In the genomic region with DNA sequence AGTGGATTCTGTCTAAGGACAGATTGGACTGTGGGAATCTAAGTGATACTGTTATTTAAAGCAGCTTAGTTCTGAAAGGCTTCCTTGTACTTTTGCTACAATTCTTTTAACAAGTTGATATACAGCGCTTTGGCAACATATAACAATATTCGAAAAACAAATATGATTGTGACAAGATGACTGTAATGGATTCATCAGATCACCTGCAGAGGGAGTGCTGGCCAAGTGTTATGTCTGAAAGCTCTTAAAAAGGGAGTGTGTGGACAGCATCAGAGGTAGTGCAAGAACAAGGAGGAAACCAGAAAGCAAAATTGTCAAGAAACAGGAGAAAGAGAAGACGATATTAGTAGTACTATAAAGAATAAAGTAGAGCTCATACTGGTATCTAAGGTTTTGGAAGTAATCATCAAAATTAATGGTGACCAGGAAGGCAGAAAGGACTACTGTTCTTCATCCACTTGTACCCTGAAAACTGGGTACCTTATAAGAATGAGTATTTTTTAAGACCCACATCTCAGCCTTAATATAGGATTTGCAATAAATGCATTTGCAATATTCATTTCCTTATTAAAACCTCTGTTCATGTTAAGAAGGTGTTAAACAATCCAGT, we compare ENCODE assay signal across 9 cellular contexts.
A peak's percentile ranks its signal among the peaks of the same experiment; 100 is the strongest.
DNase-seq lines count a peak whose midpoint lies in the region; ATAC-seq and TF ChIP-seq lines count a peak whose summit lies in the region.
"Had no signal": no experiment of that assay in that cellular context is flagged by ENCODE, and none has a peak within 500 bp of the region (broad histone marks: within the 10 kb centered on the region; RNA-seq: fewer than 3 reads in every experiment).

No MANE protein-coding gene starts in this region.

- no peak overlapping the region for H3K4me3 Mint-ChIP-seq in T-cell

- H3K9me3 ChIP-seq in OCI-LY3 (ENCODE audit: insufficient read depth, low read length): no peaks in the 10 kb centered on the region

- no peaks in the 10 kb centered on the region for H4K20me1 ChIP-seq in OCI-LY3 (ENCODE audit: insufficient read depth, low read length)

- no peaks in the 10 kb centered on the region for H3K36me3 ChIP-seq in H7 (replicated peaks; ENCODE audit: control insufficient read depth, insufficient read depth, low read length)
- H3K36me3 ChIP-seq in OCI-LY3 (replicated peaks; ENCODE audit: low read depth, low read length): no peaks in the 10 kb centered on the region

- DNase-seq in AG09319 (ENCODE audit: extremely low read depth, low read depth) (no peak), H7 (peak; percentile 22), foreskin keratinocyte (peak in 1 of 2 donors; percentile 40), iPS-NIHi7 (ENCODE audit: extremely low spot score) (no peak), T1000 (lab: John Stamatoyannopoulos, UW) (no peak), T-cell (no peak)
- DNase-seq: stimulated activated CD4-positive, alpha-beta T cell treated with anti-CD3 and anti-CD28 coated beads, Interleukin-4, amount 100 ng/mL, for 1 hour had no signal

- H3K9ac ChIP-seq in OCI-LY3 (ENCODE audit: low read length): no peak overlapping the region

- ATAC-seq in foreskin keratinocyte: peak; percentile 68
- no peak for ATAC-seq in GM19452 (IDR thresholded peaks at IDR 0.05; ENCODE audit: unreplicated experiment)
- no peak for ATAC-seq in T-cell (replicated peaks in 1 of 4)

- no peaks in the 10 kb centered on the region for H3K36me3 Mint-ChIP-seq in T-cell

- peaks cover 6% of the 10 kb centered on the region; the same call in 1 of the 2 replicates for H3K4me1 ChIP-seq in OCI-LY3 (ENCODE audit: low read length)
- H3K4me1 ChIP-seq in foreskin keratinocyte: no peaks in the 10 kb centered on the region

- no peaks in the 10 kb centered on the region for H3K27me3 Mint-ChIP-seq in T-cell

- H3K27ac ChIP-seq in OCI-LY3 (ENCODE audit: low read length) (no peak overlapping the region), foreskin keratinocyte (no peak overlapping the region)

- peaks cover 6 to 10% (median 10%) of the 10 kb centered on the region in 3 donors for H3K9me3 Mint-ChIP-seq in T-cell

- CTCF ChIA-PET in T-cell (lab: Charles Lee): no interaction called here

- no peak overlapping the region for H2AFZ ChIP-seq in OCI-LY3 (ENCODE audit: low read depth, low read length)

- H3K27me3 ChIP-seq in H7 (ENCODE audit: control insufficient read depth, insufficient read depth, low read length) (no peaks in the 10 kb centered on the region), OCI-LY3 (ENCODE audit: low read depth, low read length) (no peaks in the 10 kb centered on the region), foreskin keratinocyte (no peaks in the 10 kb centered on the region)

- POLR2A ChIA-PET in T-cell (lab: Charles Lee): no interaction called here

- H3K79me2 ChIP-seq in OCI-LY3 (ENCODE audit: low read length): no peaks in the 10 kb centered on the region

- no peak overlapping the region for H3K4me2 ChIP-seq in OCI-LY3 (ENCODE audit: low read length)

- peak; percentile 43 for TF ChIP-seq CTCF in AG09319 (IDR thresholded peaks at IDR 0.05; ENCODE audit: low read depth, low read length)
- TF ChIP-seq CTCF in OCI-LY3 (IDR thresholded peaks at IDR 0.05; ENCODE audit: low read depth, low read length): peak; percentile 87
- TF ChIP-seq CTCF in foreskin keratinocyte (conservative IDR thresholded peaks at IDR 0.05): peak; percentile 67

- H3K27ac Mint-ChIP-seq in T-cell: no peak overlapping the region

- H3K4me1 Mint-ChIP-seq in T-cell: no peaks in the 10 kb centered on the region

- H3K4me3 ChIP-seq in H7 (ENCODE audit: insufficient read depth, low read depth, low read length): no peak overlapping the region
- H3K4me3 ChIP-seq in OCI-LY3 (ENCODE audit: low read length): no peak overlapping the region
